Comparison of ENCODE assay signal across 1 cellular context in genomic region chr3:114329823-114330222, GRCh38.
TF ChIP-seq lines count a peak whose summit lies in the region.

No MANE protein-coding gene starts in this region.

TF ChIP-seq in GM12878, 131 proteins besides CTCF, POLR2A, EP300 and RAD21:
- TF ChIP-seq CEBPZ (IDR thresholded peaks at IDR 0.05; ENCODE audit: low read depth, low read length) (no peak), CREM (IDR thresholded peaks at IDR 0.05; ENCODE audit: low read depth) (peak; percentile 13; the same call in 1 of the 2 replicates), TBL1XR1 (IDR thresholded peaks at IDR 0.05; ENCODE audit: low read depth, low read length) (no peak), CUX1 (IDR thresholded peaks at IDR 0.05; ENCODE audit: insufficient replicate concordance, low read depth, low read length) (no peak), PBX3 (IDR thresholded peaks at IDR 0.05; ENCODE audit: insufficient replicate concordance, low read depth, low read length) (no peak), BCL3 (IDR thresholded peaks at IDR 0.05; ENCODE audit: borderline replicate concordance, insufficient read depth, low read depth, low read length, poor library complexity, severe bottlenecking) (no peak), ZBTB11 (CRISPR knock-in tag; IDR thresholded peaks at IDR 0.05) (no peak), E4F1 (IDR thresholded peaks at IDR 0.05; ENCODE audit: borderline replicate concordance, partially characterized antibody) (no peak), TAF1 (IDR thresholded peaks at IDR 0.05; ENCODE audit: borderline replicate concordance, low read depth, low read length) (no peak), WRNIP1 (IDR thresholded peaks at IDR 0.05; ENCODE audit: borderline replicate concordance, low read depth, low read length) (no peak), ATF7 (IDR thresholded peaks at IDR 0.05; ENCODE audit: low read depth) (no peak), RUNX3 (IDR thresholded peaks at IDR 0.05; ENCODE audit: low read length) (0 out of 2 replicates have a peak, but pooled peaks have one; percentile 12), RAD51 (IDR thresholded peaks at IDR 0.05) (0 out of 2 replicates have a peak, but pooled peaks have one; percentile 35), MAX (IDR thresholded peaks at IDR 0.05; ENCODE audit: low read depth, low read length) (no peak), JUNB (IDR thresholded peaks at IDR 0.05) (peak; percentile 25; the same call in 1 of the 2 replicates)
